ENCODE assay signal across 16 cellular contexts in the genomic region with DNA sequence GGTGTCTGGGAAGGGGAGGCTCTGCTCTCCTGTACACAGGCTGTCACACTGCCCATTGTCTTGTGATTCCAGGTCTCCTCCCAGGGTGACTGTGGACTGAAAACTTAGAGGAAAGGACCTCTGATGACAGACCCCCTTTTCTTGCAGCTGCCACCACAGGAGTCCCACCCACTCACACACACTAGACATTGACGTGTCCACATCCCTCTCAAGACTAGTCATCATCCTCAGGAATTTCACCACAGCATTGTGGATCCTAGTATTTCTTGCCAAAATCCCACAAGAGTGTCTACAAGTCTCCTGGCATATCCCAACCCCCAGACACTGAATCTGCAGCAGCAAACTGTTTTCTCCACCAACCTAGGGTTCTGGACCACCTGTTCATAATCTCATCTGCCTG. TPM values are rescaled to one million over a fixed set of nuclear protein-coding genes. Genes with fewer than 3 reads are reported as not detected.
DNase-seq lines count a peak whose midpoint lies in the region; ATAC-seq lines count a peak whose summit lies in the region.
"Had no signal": no experiment of that assay in that cellular context is flagged by ENCODE, and none has a peak within 500 bp of the region (broad histone marks: within the 10 kb centered on the region; RNA-seq: fewer than 3 reads in every experiment).

No MANE protein-coding gene starts in this region.

- no peak for ATAC-seq in HG02571 (IDR thresholded peaks at IDR 0.05; ENCODE audit: unreplicated experiment)
- ATAC-seq: activated CD8-positive, alpha-beta T cell treated with anti-CD3 and anti-CD28 coated beads for 36 hours; left cardiac atrium had no signal

- DNase-seq in GM04503 (ENCODE audit: low read depth) = peak; percentile 55
- DNase-seq in RPMI7951 (ENCODE audit: low read depth) = peak; percentile 62
- DNase-seq in fibroblast of peridontal ligament (ENCODE audit: extremely low read depth) = peak; percentile 83
- peak; percentile 51 for DNase-seq in stromal cell of bone marrow (ENCODE audit: low read depth)
- DNase-seq in stimulated activated CD4-positive, alpha-beta T cell treated with anti-CD3 and anti-CD28 coated beads, Interleukin-4, amount 100 ng/mL, for 1 hour = no peak
- no peak for DNase-seq in activated CD8-positive, alpha-beta memory T cell treated with anti-CD3 and anti-CD28 coated beads, Interleukin-2, amount 50 U/mL, for 4 hours
- DNase-seq: activated CD8-positive, alpha-beta T cell treated with anti-CD3 and anti-CD28 coated beads for 36 hours; amygdala; dermis blood vessel endothelial cell; erythroblast; hypothalamus; left cardiac atrium; NCI-H1092 treated with DMSO at 0.1 percent for 48 hours; NCI-H82; RPMI8226 had no signal

RNA-seq across cellular contexts. Expression of a gene that starts 5.3 kb away (rescaled TPM):
- 19.7 and 20.5 TPM in 2 replicates for total RNA-seq in RPMI7951 (2014; rRNA removed; shearing (Covaris generic))

Comparison
In these comparisons a context has a peak if more than half of its experiments do, and no peak if none do; other contexts are left out.
1. DNase-seq: peak in GM04503 (single experiment), RPMI7951 (single experiment), fibroblast of peridontal ligament (single experiment) and stromal cell of bone marrow (single experiment); none in stimulated activated CD4-positive, alpha-beta T cell treated with anti-CD3 and anti-CD28 coated beads, Interleukin-4, amount 100 ng/mL, for 1 hour (single experiment) and activated CD8-positive, alpha-beta memory T cell treated with anti-CD3 and anti-CD28 coated beads, Interleukin-2, amount 50 U/mL, for 4 hours (single experiment).